Comparison of ENCODE assay signal across 18 cellular contexts in genomic region chr1:74180490-74180889, GRCh38. TPM values are rescaled to one million over a fixed set of nuclear protein-coding genes. Genes with fewer than 3 reads are reported as not detected.
DNase-seq lines count a peak whose midpoint lies in the region; TF ChIP-seq lines count a peak whose summit lies in the region.
"Had no signal": no experiment of that assay in that cellular context is flagged by ENCODE, and none has a peak within 500 bp of the region (broad histone marks: within the 10 kb centered on the region; RNA-seq: fewer than 3 reads in every experiment).

No MANE protein-coding gene starts in this region.

- no peak for TF ChIP-seq POLR2A in esophagus muscularis mucosa (IDR thresholded peaks at IDR 0.05; ENCODE audit: low read depth)

- H3K14ac ChIP-seq in neuronal stem cell (ENCODE audit: low read length) = no peak overlapping the region

- H2BK12ac ChIP-seq in neuronal stem cell (ENCODE audit: low read length) = no peak overlapping the region

- H2AFZ ChIP-seq in neuronal stem cell (ENCODE audit: low read length) = peak overlapping the region; percentile 57

- no peak overlapping the region for H4K91ac ChIP-seq in neuronal stem cell (ENCODE audit: low read depth, low read length, poor library complexity)

- no peak overlapping the region for H3K23ac ChIP-seq in neuronal stem cell (ENCODE audit: low read depth, low read length, poor library complexity)

- no peak overlapping the region for H3K4me3 ChIP-seq in neuronal stem cell (ENCODE audit: low read length in 2 of 2)
- H3K4me3 ChIP-seq in esophagus muscularis mucosa = no peak overlapping the region
- H3K4me3 ChIP-seq in WERI-Rb-1 (ENCODE audit: low read depth, low read length) = no peak overlapping the region

- intact Hi-C loops in esophagus muscularis mucosa (cut with DNase I) = no loop called here

- H3K36me3 ChIP-seq in neuronal stem cell (replicated peaks in 1 of 2; ENCODE audit: control insufficient read depth in 2 of 2, insufficient read depth in 2 of 2, low read length in 2 of 2) (no peaks in the 10 kb centered on the region), esophagus muscularis mucosa (no peaks in the 10 kb centered on the region), WERI-Rb-1 (no peaks in the 10 kb centered on the region)

- no peak overlapping the region for H2BK5ac ChIP-seq in neuronal stem cell (ENCODE audit: low read length)

- no peak overlapping the region for H4K8ac ChIP-seq in neuronal stem cell (ENCODE audit: low read depth, low read length)

- no peak overlapping the region for H2BK120ac ChIP-seq in neuronal stem cell (ENCODE audit: low read depth, low read length)

- no peak for TF ChIP-seq EP300 in esophagus muscularis mucosa (IDR thresholded peaks at IDR 0.05)

- H2BK15ac ChIP-seq in neuronal stem cell (ENCODE audit: low read length) = no peak overlapping the region

- TF ChIP-seq CTCF in esophagus muscularis mucosa (IDR thresholded peaks at IDR 0.05) (no peak), WERI-Rb-1 (IDR thresholded peaks at IDR 0.05; ENCODE audit: low read depth, low read length) (no peak)

- no peak overlapping the region for H2AK5ac ChIP-seq in neuronal stem cell (ENCODE audit: low read depth, low read length)

- H3K4me1 ChIP-seq in neuronal stem cell (ENCODE audit: control insufficient read depth in 2 of 2, insufficient read depth in 1 of 2, low read depth in 1 of 2, low read length in 2 of 2) = no peaks in the 10 kb centered on the region
- no peaks in the 10 kb centered on the region for H3K4me1 ChIP-seq in esophagus muscularis mucosa
- H3K4me1 ChIP-seq: foreskin keratinocyte had no signal

- H3K4ac ChIP-seq in neuronal stem cell (ENCODE audit: low read length) = no peak overlapping the region

- H3K27me3 ChIP-seq in neuronal stem cell (ENCODE audit: control insufficient read depth in 3 of 3, insufficient read depth in 3 of 3, low read depth in 1 of 3, low read length in 3 of 3) = no peaks in the 10 kb centered on the region
- H3K27me3 ChIP-seq in esophagus muscularis mucosa = no peaks in the 10 kb centered on the region
- no peaks in the 10 kb centered on the region for H3K27me3 ChIP-seq in WERI-Rb-1 (ENCODE audit: insufficient read depth, low read depth, severe bottlenecking)
- H3K27me3 ChIP-seq: foreskin keratinocyte had no signal

- H3K27ac ChIP-seq in neuronal stem cell (replicated peaks; ENCODE audit: low read length) = no peak overlapping the region
- H3K27ac ChIP-seq in esophagus muscularis mucosa (replicated peaks in 1 of 4) = no peak overlapping the region
- no peak overlapping the region for H3K27ac ChIP-seq in WERI-Rb-1
- H3K27ac ChIP-seq: foreskin keratinocyte had no signal

- no peaks in the 10 kb centered on the region for H3K79me1 ChIP-seq in neuronal stem cell (ENCODE audit: low read depth, low read length)

- H3K4me2 ChIP-seq in neuronal stem cell (ENCODE audit: insufficient read depth, low read length, poor library complexity, severe bottlenecking) = no peak overlapping the region

- H3K9me3 ChIP-seq in neuronal stem cell (replicated peaks in 1 of 2; ENCODE audit: control insufficient read depth in 2 of 2, insufficient read depth in 1 of 2, low read depth in 1 of 2, low read length in 2 of 2) = no peaks in the 10 kb centered on the region
- H3K9me3 ChIP-seq in esophagus muscularis mucosa = no peaks in the 10 kb centered on the region
- no peaks in the 10 kb centered on the region for H3K9me3 ChIP-seq in WERI-Rb-1 (ENCODE audit: severe bottlenecking)

- DNase-seq in HCEC 1CT = peak; percentile 59
- peak; percentile 10 for DNase-seq in SKM-1 treated with dmso at 0.1 percent for 144 hours (lab: John Stamatoyannopoulos, UW; ENCODE audit: unreplicated experiment)
- DNase-seq in fibroblast of gingiva (ENCODE audit: low read depth) = peak; percentile 53
- DNase-seq in neuronal stem cell (ENCODE audit: low spot score) = no peak
- DNase-seq in esophagus muscularis mucosa (ENCODE audit: extremely low spot score) = no peak
- DNase-seq in SHP77 (lab: John Stamatoyannopoulos, UW) = no peak
- DNase-seq in WERI-Rb-1 = no peak
- DNase-seq in NOMO-1 (lab: John Stamatoyannopoulos, UW; ENCODE audit: unreplicated experiment in 2 of 2) = no peak
- DNase-seq: amygdala; CD8-positive, alpha-beta memory T cell; DND-41; effector memory CD4-positive, alpha-beta T cell; left cardiac atrium; NCI-H2029; NCI-H446 treated with DMSO at 0.1 percent for 48 hours; T-cell had no signal

- no peak overlapping the region for H3K9ac ChIP-seq in neuronal stem cell (ENCODE audit: low read depth, low read length, poor library complexity)

- H3K18ac ChIP-seq in neuronal stem cell (ENCODE audit: low read length) = no peak overlapping the region

RNA-seq across cellular contexts. Expression of gene LRRIQ3, which starts 17.5 kb away (rescaled TPM):
- polyA plus RNA-seq in neuronal stem cell (2013, experiment 1 of 2) = 0.59 TPM
- 0.36 TPM for polyA plus RNA-seq in neuronal stem cell (2013, experiment 2 of 2)
- under 1 TPM in 2 of 4 donors, not detected in 2; 0.17 to 0.33 TPM for total RNA-seq in esophagus muscularis mucosa

RNA-seq across cellular contexts. Expression of gene FPGT, which starts 17.6 kb away (rescaled TPM):
- polyA plus RNA-seq in neuronal stem cell (2013, experiment 1 of 2) = 3.4 TPM
- polyA plus RNA-seq in neuronal stem cell (2013, experiment 2 of 2) = 3.6 TPM
- total RNA-seq in esophagus muscularis mucosa = 10 to 100 TPM in 1 of 4 donors, 1 to 10 TPM in 3; 6.9 to 13.7 (median 8.1) TPM

RNA-seq across cellular contexts. Expression of gene TNNI3K, which starts 54.7 kb away (rescaled TPM):
- polyA plus RNA-seq in neuronal stem cell (2013, experiment 1 of 2) = 3.6 TPM
- polyA plus RNA-seq in neuronal stem cell (2013, experiment 2 of 2) = 3.1 TPM
- 1 to 10 TPM in 3 of 4 donors, under 1 TPM in 1; 0.63 to 4.5 (median 3.6) TPM for total RNA-seq in esophagus muscularis mucosa
- total RNA-seq: CD8-positive, alpha-beta memory T cell; foreskin keratinocyte had no signal
- polyA plus RNA-seq: foreskin keratinocyte, IgD-negative memory B cell had no signal

Comparison
In these comparisons a context has a peak if more than half of its experiments do, and no peak if none do; other contexts are left out.
1. DNase-seq: peak in HCEC 1CT (single experiment), SKM-1 treated with dmso at 0.1 percent for 144 hours (single experiment) and fibroblast of gingiva (single experiment); none in neuronal stem cell (single experiment), esophagus muscularis mucosa (single experiment), SHP77 (0 of 2), WERI-Rb-1 (single experiment) and NOMO-1 (0 of 2).